8 cellular contexts compared by ENCODE assay signal in genomic region chr6:6686748-6687601, GRCh38.
DNase-seq lines count a peak whose midpoint lies in the region; ATAC-seq lines count a peak whose summit lies in the region.

No MANE protein-coding gene starts in this region.

- peak overlapping the region; percentile 57; the same call in 1 of the 2 replicates for H3K27ac ChIP-seq in SK-N-MC

- peaks cover 64% of the 10 kb centered on the region for H3K4me1 ChIP-seq in mononuclear cell (ENCODE audit: insufficient read depth, low read length)

- H3K36me3 ChIP-seq in SK-N-MC (ENCODE audit: insufficient read depth, low read length): no peaks in the 10 kb centered on the region

- DNase-seq in SIG-M5 treated with dmso at 0.1 percent for 504 hours (lab: John Stamatoyannopoulos, UW; ENCODE audit: unreplicated experiment) (peak; percentile 78), SIG-M5 (lab: John Stamatoyannopoulos, UW) (no peak), NCI-H1436 (lab: John Stamatoyannopoulos, UW) (peak; percentile 98), SK-N-MC (ENCODE audit: low read depth, low spot score) (no peak), epidermal melanocyte (ENCODE audit: insufficient read length, low spot score) (peak; percentile 51), GDM1 (lab: John Stamatoyannopoulos, UW) (no peak)

- ATAC-seq in HG03159 (IDR thresholded peaks at IDR 0.05; ENCODE audit: unreplicated experiment): no peak

- no peaks in the 10 kb centered on the region for H3K27me3 ChIP-seq in mononuclear cell (ENCODE audit: insufficient read depth, low read length)

- no peak overlapping the region for H3K9ac ChIP-seq in SK-N-MC (ENCODE audit: insufficient read length)

- H3K9me3 ChIP-seq in SK-N-MC (ENCODE audit: low read depth, low read length) (no peaks in the 10 kb centered on the region), mononuclear cell (ENCODE audit: low read depth, low read length) (no peaks in the 10 kb centered on the region)

- H3K4me3 ChIP-seq in SK-N-MC (peak overlapping the region; percentile 58), mononuclear cell (ENCODE audit: low read length) (peak overlapping the region; percentile 30)

Comparison
In these comparisons a context has a peak if more than half of its experiments do, and no peak if none do; other contexts are left out.
1. DNase-seq: peak in SIG-M5 treated with dmso at 0.1 percent for 504 hours (single experiment), NCI-H1436 (single experiment) and epidermal melanocyte (single experiment); none in SIG-M5 (single experiment), SK-N-MC (single experiment) and GDM1 (single experiment).